In the genomic region with DNA sequence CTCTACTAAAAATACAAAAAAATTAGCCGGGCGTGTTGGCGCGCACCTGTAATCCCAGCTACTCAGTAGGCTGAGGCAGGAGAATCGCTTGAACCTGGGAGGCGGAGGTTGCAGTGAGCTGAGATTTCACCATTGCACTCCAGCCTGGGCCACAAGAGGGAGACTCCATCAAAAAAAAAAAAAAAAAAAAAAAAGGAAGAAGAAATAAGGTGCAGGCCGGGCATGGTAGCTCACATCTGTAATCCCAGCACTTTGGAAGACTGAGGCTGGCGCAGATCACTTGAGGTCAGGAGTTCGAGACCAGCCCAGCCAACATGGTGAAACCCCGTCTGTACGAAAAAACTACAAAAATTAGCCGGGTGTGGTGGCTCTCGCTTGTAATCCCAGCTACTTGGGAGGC, we compare ENCODE assay signal across 7 cellular contexts. TPM values are rescaled to one million over a fixed set of nuclear protein-coding genes. Genes with fewer than 3 reads are reported as not detected.
A peak's percentile ranks its signal among the peaks of the same experiment; 100 is the strongest.
DNase-seq lines count a peak whose midpoint lies in the region; ATAC-seq and TF ChIP-seq lines count a peak whose summit lies in the region.
"Not testable (repeated sequence)": the region's sequence is repeated elsewhere in the genome, so short reads cannot be mapped to it uniquely, and the experiment has no call there.

No MANE protein-coding gene starts in this region.

- H3K27ac ChIP-seq in GM23338 (ENCODE audit: low read depth); KMS-11; endodermal cell (ENCODE audit: low read depth, low read length); heart right ventricle: not testable (repeated sequence)

- not testable (repeated sequence) for H4K20me1 ChIP-seq in GM23338 (replicated peaks; ENCODE audit: insufficient read depth); KMS-11 (ENCODE audit: insufficient read depth)

- H3K4me2 ChIP-seq in GM23338, KMS-11: not testable (repeated sequence)

- not testable (repeated sequence) for H3K36me3 Mint-ChIP-seq in GM23338 (ENCODE audit: low read depth); endodermal cell (ENCODE audit: low read depth); neural crest cell (ENCODE audit: low read depth)

- H3K4me1 ChIP-seq in GM23338 (ENCODE audit: insufficient read depth); KMS-11 (ENCODE audit: low read depth, poor library complexity, severe bottlenecking); endodermal cell (ENCODE audit: control insufficient read depth, insufficient read depth, low read length): not testable (repeated sequence)
- peaks cover 0 to 11% (median 0%) of the 10 kb centered on the region in 9 donors for H3K4me1 ChIP-seq in heart right ventricle

- H3K4me1 Mint-ChIP-seq in GM23338, endodermal cell, neural crest cell: not testable (repeated sequence)

- not testable (repeated sequence) for H2AFZ ChIP-seq in GM23338; KMS-11 (ENCODE audit: low read depth)

- TF ChIP-seq CTCF in AG10803 (conservative IDR thresholded peaks at IDR 0.05; ENCODE audit: low read length) (peak; percentile 20), GM23338 (conservative IDR thresholded peaks at IDR 0.05; ENCODE audit: low read depth in 2 of 2) (peak; percentile 39 to 46), KMS-11 (conservative IDR thresholded peaks at IDR 0.05; ENCODE audit: low read depth, low read length) (0 out of 2 replicates have a peak, but pooled peaks have one; percentile 28), astrocyte of the cerebellum (IDR thresholded peaks at IDR 0.05; ENCODE audit: low read depth, low read length, missing control alignments) (peak; percentile 26), endodermal cell (conservative IDR thresholded peaks at IDR 0.05) (peak; percentile 69), heart right ventricle (IDR thresholded peaks at IDR 0.05) (peak in 6 of 9 donors; percentile 9 to 21 (median 15)), neural crest cell (conservative IDR thresholded peaks at IDR 0.05) (peak; percentile 50)

- not testable (repeated sequence) for H3K27ac Mint-ChIP-seq in GM23338; endodermal cell; neural crest cell (ENCODE audit: unreplicated experiment)

- H3K9me3 ChIP-seq in endodermal cell (ENCODE audit: control insufficient read depth, low read length); heart right ventricle: not testable (repeated sequence)

- not testable (repeated sequence) for H3K36me3 ChIP-seq in GM23338 (ENCODE audit: insufficient read depth); KMS-11 (ENCODE audit: insufficient read depth); endodermal cell (ENCODE audit: control insufficient read depth, insufficient read depth, low read length); heart right ventricle

- in situ Hi-C loops in astrocyte of the cerebellum (cut with HindIII; ENCODE audit: low sequenced_read_pairs): not testable (repeated sequence)

- WGBS in endodermal cell (ENCODE audit: insufficient coverage in 1 of 2, insufficient read length in 1 of 2), 2 experiments: 79 to 82% methylated on average over 12 to 13 of the region's 13 CpGs
- WGBS in heart right ventricle, 2 donors: 86 to 90% methylated on average over 13 of the region's 13 CpGs

- intact Hi-C loops in heart right ventricle (cut with DNase I): loop anchor here in 4 of 10 donors (5.0 kb wide), 2 partner anchors 38 to 53 kb away; no protein-coding TSS in a partner anchor

- not testable (repeated sequence) for DNase-seq in AG10803 (ENCODE audit: low read depth); GM23338 (ENCODE audit: low spot score); astrocyte of the cerebellum (ENCODE audit: low read depth); endodermal cell; heart right ventricle; neural crest cell (ENCODE audit: low read depth, low spot score)

- H3K9me2 ChIP-seq in GM23338 (ENCODE audit: insufficient read depth): not testable (repeated sequence)

- H3K4me3 Mint-ChIP-seq in GM23338, endodermal cell, neural crest cell: not testable (repeated sequence)

- not testable (repeated sequence) for H3K79me2 ChIP-seq in GM23338 (replicated peaks; ENCODE audit: insufficient read depth); KMS-11 (ENCODE audit: insufficient read depth, low read depth)

- not testable (repeated sequence) for H3K27me3 Mint-ChIP-seq in GM23338 (ENCODE audit: insufficient read depth, low read depth, poor library complexity); endodermal cell (ENCODE audit: insufficient read depth)
- peaks cover 24% of the 10 kb centered on the region for H3K27me3 Mint-ChIP-seq in neural crest cell (ENCODE audit: low read depth)

- not testable (repeated sequence) for H3K27me3 ChIP-seq in GM23338 (ENCODE audit: insufficient read depth); KMS-11 (ENCODE audit: insufficient read depth, low read depth); endodermal cell (ENCODE audit: control insufficient read depth, insufficient read depth, low read length, poor library complexity, severe bottlenecking)
- peaks cover 0 to 18% (median 4%) of the 10 kb centered on the region in 7 donors for H3K27me3 ChIP-seq in heart right ventricle

- not testable (repeated sequence) for H3K9me3 Mint-ChIP-seq in GM23338, endodermal cell, neural crest cell

- H3F3A ChIP-seq in GM23338 (replicated peaks; ENCODE audit: low read depth): not testable (repeated sequence)

- ATAC-seq in GM23338, heart right ventricle: not testable (repeated sequence)

- not testable (repeated sequence) for H3K4me3 ChIP-seq in AG10803 (ENCODE audit: low read length); GM23338; KMS-11 (IDR thresholded peaks at IDR 0.05; ENCODE audit: insufficient read depth, low read depth, low read length); astrocyte of the cerebellum (ENCODE audit: low read depth, low read length); endodermal cell (ENCODE audit: low read length); heart right ventricle

- H3K9ac ChIP-seq in KMS-11; endodermal cell (ENCODE audit: extremely low read depth, low read length, poor library complexity, severe bottlenecking): not testable (repeated sequence)

RNA-seq across cellular contexts. Expression of gene LMX1B, which starts 58.3 kb away (rescaled TPM):
- 0.21 TPM in 1 of 2 replicates, not detected in the other for total RNA-seq in GM23338 (2014; rRNA removed; shearing (Covaris generic))
- polyA plus RNA-seq in GM23338 (2016; fragmentation: Nextera tagmentation; extraction: Ambion mirVana): 0.05 and 0.08 TPM in 2 replicates
- total RNA-seq in endodermal cell: 10 to 100 TPM; 11.1 to 11.4 TPM
- polyA plus RNA-seq in endodermal cell (2013, experiment 1 of 2): 15.4 TPM
- 14.7 TPM for polyA plus RNA-seq in endodermal cell (2013, experiment 2 of 2)
- total RNA-seq in heart right ventricle: under 1 TPM; 0.26 to 0.97 (median 0.47) TPM
- polyA plus RNA-seq in heart right ventricle: under 1 TPM; 0.25 to 0.29 TPM
- 6.9 and 10.5 TPM in 2 replicates for total RNA-seq in neural crest cell

Comparison
In these comparisons a context has a peak if more than half of its experiments do, and no peak if none do; other contexts are left out.
1. CTCF ChIP-seq: peak in every context shown above with its lines; median percentile 69 in endodermal cell; 50 in neural crest cell; 42 in GM23338; 28 in KMS-11; 26 in astrocyte of the cerebellum; 20 in AG10803; 15 in heart right ventricle.